In genomic region chr17:49136335-49136734, GRCh38 we compare ENCODE assay signal across 1 cellular context.
TF ChIP-seq lines count a peak whose summit lies in the region.

No MANE protein-coding gene starts in this region.

TF ChIP-seq in HEK293, 187 proteins besides CTCF, POLR2A, EP300 and RAD21 (continued from another document and continues in another):
- TF ChIP-seq PRDM2 (tag by site-specific recombination; IDR thresholded peaks at IDR 0.05; ENCODE audit: borderline replicate concordance): no peak
- 0 out of 2 replicates have a peak, but pooled peaks have one; percentile 39 for TF ChIP-seq ZNF610 (tag by site-specific recombination; IDR thresholded peaks at IDR 0.05; ENCODE audit: borderline replicate concordance)
- TF ChIP-seq GLI2 (tag by site-specific recombination; IDR thresholded peaks at IDR 0.05; ENCODE audit: borderline replicate concordance, low read depth): peak; percentile 53; the same call in 1 of the 2 replicates
- TF ChIP-seq GLIS1 (tag by site-specific recombination; IDR thresholded peaks at IDR 0.05): no peak
- no peak for TF ChIP-seq ZNF792 (tag by site-specific recombination; IDR thresholded peaks at IDR 0.05)
- no peak for TF ChIP-seq ZNF132 (tag by site-specific recombination; IDR thresholded peaks at IDR 0.05; ENCODE audit: borderline replicate concordance)
- TF ChIP-seq GLI4 (tag by site-specific recombination; IDR thresholded peaks at IDR 0.05): no peak
- no peak for TF ChIP-seq HOXA7 (CRISPR knock-in tag; IDR thresholded peaks at IDR 0.05; ENCODE audit: borderline replicate concordance)
- peak; percentile 16; the same call in 1 of the 2 replicates for TF ChIP-seq ZNF341 (tag by site-specific recombination; IDR thresholded peaks at IDR 0.05; ENCODE audit: low read depth)
- TF ChIP-seq ZNF692 (tag by site-specific recombination; IDR thresholded peaks at IDR 0.05): no peak
- no peak for TF ChIP-seq ZNF830 (tag by site-specific recombination; IDR thresholded peaks at IDR 0.05; ENCODE audit: low read depth)
- TF ChIP-seq ZNF488 (tag by site-specific recombination; IDR thresholded peaks at IDR 0.05): no peak
- no peak for TF ChIP-seq ZNF311 (tag by site-specific recombination; IDR thresholded peaks at IDR 0.05; ENCODE audit: borderline replicate concordance)
- TF ChIP-seq ZNF654 (tag by site-specific recombination; IDR thresholded peaks at IDR 0.05; ENCODE audit: low read depth): peak; percentile 39
- no peak for TF ChIP-seq ZNF596 (tag by site-specific recombination; IDR thresholded peaks at IDR 0.05)
- TF ChIP-seq KLF1 (tag by site-specific recombination; IDR thresholded peaks at IDR 0.05): no peak
- no peak for TF ChIP-seq OVOL3 (tag by site-specific recombination; IDR thresholded peaks at IDR 0.05)
- no peak for TF ChIP-seq ZNF335 (tag by site-specific recombination; conservative IDR thresholded peaks at IDR 0.05)
- TF ChIP-seq ELK4 (IDR thresholded peaks at IDR 0.05; ENCODE audit: borderline replicate concordance, low read depth, low read length): no peak
- TF ChIP-seq MZF1 (tag by site-specific recombination; IDR thresholded peaks at IDR 0.05; ENCODE audit: borderline replicate concordance): peak; percentile 25; the same call in 1 of the 2 replicates
- TF ChIP-seq ZNF426 (tag by site-specific recombination; IDR thresholded peaks at IDR 0.05): peak; percentile 94
- no peak for TF ChIP-seq ZNF629 (tag by site-specific recombination; IDR thresholded peaks at IDR 0.05)
- TF ChIP-seq HOXC10 (CRISPR knock-in tag; IDR thresholded peaks at IDR 0.05): no peak
- TF ChIP-seq ZNF140 (tag by site-specific recombination; IDR thresholded peaks at IDR 0.05): peak; percentile 94
- peak; percentile 77 for TF ChIP-seq ZNF510 (tag by site-specific recombination; IDR thresholded peaks at IDR 0.05; ENCODE audit: insufficient replicate concordance)
- TF ChIP-seq ZNF184 (tag by site-specific recombination; IDR thresholded peaks at IDR 0.05): no peak
- 0 out of 2 replicates have a peak, but pooled peaks have one; percentile 70 for TF ChIP-seq ZNF19 (tag by site-specific recombination; IDR thresholded peaks at IDR 0.05; ENCODE audit: low read depth)
- TF ChIP-seq ZNF416 (tag by site-specific recombination; IDR thresholded peaks at IDR 0.05): no peak
- TF ChIP-seq INSM2 (tag by site-specific recombination; IDR thresholded peaks at IDR 0.05): no peak
- peak; percentile 39; the same call in 1 of the 2 replicates for TF ChIP-seq ZBTB21 (tag by site-specific recombination; IDR thresholded peaks at IDR 0.05)
- no peak for TF ChIP-seq ZNF449 (tag by site-specific recombination; IDR thresholded peaks at IDR 0.05)
- TF ChIP-seq KLF9 (tag by site-specific recombination; IDR thresholded peaks at IDR 0.05; ENCODE audit: low read depth): no peak
- TF ChIP-seq ZNF169 (tag by site-specific recombination; IDR thresholded peaks at IDR 0.05): no peak
- TF ChIP-seq EGR2 (tag by site-specific recombination; IDR thresholded peaks at IDR 0.05; ENCODE audit: low read depth): no peak
- TF ChIP-seq ZFP3 (tag by site-specific recombination; IDR thresholded peaks at IDR 0.05; ENCODE audit: low read depth): no peak
- no peak for TF ChIP-seq ZNF114 (tag by site-specific recombination; IDR thresholded peaks at IDR 0.05)
- TF ChIP-seq ZNF791 (tag by site-specific recombination; IDR thresholded peaks at IDR 0.05): peak; percentile 65
- TF ChIP-seq ZNF112 (tag by site-specific recombination; IDR thresholded peaks at IDR 0.05): no peak
- TF ChIP-seq ZNF658 (tag by site-specific recombination; IDR thresholded peaks at IDR 0.05): no peak
- TF ChIP-seq ZNF350 (tag by site-specific recombination; IDR thresholded peaks at IDR 0.05): no peak
- TF ChIP-seq ZNF544 (tag by site-specific recombination; IDR thresholded peaks at IDR 0.05): no peak
- TF ChIP-seq ZFP37 (tag by site-specific recombination; IDR thresholded peaks at IDR 0.05): no peak
- TF ChIP-seq ZNF529 (tag by site-specific recombination; IDR thresholded peaks at IDR 0.05; ENCODE audit: insufficient replicate concordance): peak; percentile 53
- no peak for TF ChIP-seq ZNF248 (tag by site-specific recombination; IDR thresholded peaks at IDR 0.05)
- TF ChIP-seq PATZ1 (tag by site-specific recombination; IDR thresholded peaks at IDR 0.05): no peak
- peak; percentile 53; the same call in 1 of the 2 replicates for TF ChIP-seq RBAK (tag by site-specific recombination; IDR thresholded peaks at IDR 0.05)
- no peak for TF ChIP-seq ZBTB7A (tag by site-specific recombination; IDR thresholded peaks at IDR 0.05; ENCODE audit: low read depth)
- no peak for TF ChIP-seq KLF16 (tag by site-specific recombination; IDR thresholded peaks at IDR 0.05)
- TF ChIP-seq ZNF777 (tag by site-specific recombination; IDR thresholded peaks at IDR 0.05; ENCODE audit: borderline replicate concordance): no peak
- no peak for TF ChIP-seq HIC1 (tag by site-specific recombination; IDR thresholded peaks at IDR 0.05)
- TF ChIP-seq ZSCAN23 (tag by site-specific recombination; IDR thresholded peaks at IDR 0.05): no peak
- TF ChIP-seq ZBTB20 (tag by site-specific recombination; IDR thresholded peaks at IDR 0.05): no peak
- TF ChIP-seq BCL11A (tag by site-specific recombination; IDR thresholded peaks at IDR 0.05; ENCODE audit: low read depth): no peak
- peak; percentile 97 for TF ChIP-seq ZNF394 (tag by site-specific recombination; IDR thresholded peaks at IDR 0.05; ENCODE audit: borderline replicate concordance)
- TF ChIP-seq SCRT2 (tag by site-specific recombination; IDR thresholded peaks at IDR 0.05): no peak
- no peak for TF ChIP-seq YY1 (tag by site-specific recombination; IDR thresholded peaks at IDR 0.05)
